In the genomic region with DNA sequence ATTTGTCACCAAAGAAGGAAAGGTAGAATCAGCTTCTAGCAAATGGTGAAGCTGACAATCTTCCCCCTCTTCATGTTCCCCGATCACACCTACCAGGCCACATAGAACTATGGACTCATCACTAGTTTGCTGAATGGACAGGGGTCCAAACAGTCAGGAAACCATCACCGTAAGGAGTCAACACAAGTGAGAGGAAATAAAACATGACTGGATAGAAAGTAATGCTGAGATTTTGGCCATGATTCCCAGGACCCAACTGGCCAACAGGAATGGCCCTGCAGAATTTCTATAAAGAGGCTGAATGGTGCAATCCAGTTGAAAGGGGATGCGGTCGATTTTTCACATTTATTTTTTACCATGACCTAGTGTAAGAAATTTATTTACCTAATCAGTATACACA, we compare ENCODE assay signal across 16 cellular contexts. TPM values are rescaled to one million over a fixed set of nuclear protein-coding genes. Genes with fewer than 3 reads are reported as not detected.
"Had no signal": no experiment of that assay in that cellular context is flagged by ENCODE, and none has a peak within 500 bp of the region (broad histone marks: within the 10 kb centered on the region; RNA-seq: fewer than 3 reads in every experiment).

No MANE protein-coding gene starts in this region.

- ATAC-seq: activated CD8-positive, alpha-beta T cell treated with anti-CD3 and anti-CD28 coated beads, Interleukin-2, amount 10 ng/mL, durations not matched to agents 7 days and 5 days; activated naive CD8-positive, alpha-beta T cell treated with anti-CD3 and anti-CD28 coated beads, Interleukin-2, amount 50 U/mL, for 24 hours; stimulated activated effector memory CD8-positive, alpha-beta T cell treated with anti-CD3 and anti-CD28 coated beads, Interleukin-12 subunit alpha, Interleukin-12 subunit beta, amount 100 ng/mL, for 72 hours; T-helper 17 cell; WTC11 had no signal

- H3K27me3 Mint-ChIP-seq: type B pancreatic cell had no signal

- H3K4me3 Mint-ChIP-seq: activated CD8-positive, alpha-beta T cell treated with anti-CD3 and anti-CD28 coated beads, Interleukin-2, amount 10 ng/mL, durations not matched to agents 7 days and 5 days; activated naive CD8-positive, alpha-beta T cell treated with anti-CD3 and anti-CD28 coated beads, Interleukin-2, amount 50 U/mL, for 24 hours; nephron; stimulated activated effector memory CD8-positive, alpha-beta T cell treated with anti-CD3 and anti-CD28 coated beads, Interleukin-12 subunit alpha, Interleukin-12 subunit beta, amount 100 ng/mL, for 72 hours; T-helper 17 cell; type B pancreatic cell; WTC11 had no signal

- DNase-seq: activated CD4-positive, alpha-beta T cell treated with anti-CD3 and anti-CD28 coated beads for 48 hours; activated CD8-positive, alpha-beta memory T cell treated with anti-CD3 and anti-CD28 coated beads, Interleukin-2, amount 50 U/mL, for 48 hours; activated CD8-positive, alpha-beta T cell treated with anti-CD3 and anti-CD28 coated beads, Interleukin-2, amount 10 ng/mL, durations not matched to agents 7 days and 5 days; activated naive CD8-positive, alpha-beta T cell treated with anti-CD3 and anti-CD28 coated beads, Interleukin-2, amount 50 U/mL, for 24 hours; caudate nucleus; effector memory CD4-positive, alpha-beta T cell; mammary epithelial cell; ovary; retina; T-helper 17 cell had no signal

- H3K4me1 Mint-ChIP-seq: activated naive CD8-positive, alpha-beta T cell treated with anti-CD3 and anti-CD28 coated beads, Interleukin-2, amount 50 U/mL, for 24 hours; stimulated activated effector memory CD8-positive, alpha-beta T cell treated with anti-CD3 and anti-CD28 coated beads, Interleukin-12 subunit alpha, Interleukin-12 subunit beta, amount 100 ng/mL, for 72 hours; T-helper 17 cell; WTC11 had no signal

- H3K4me3 ChIP-seq: ovary, smooth muscle cell had no signal

- H3K27me3 ChIP-seq: ovary had no signal

- H3K27ac Mint-ChIP-seq: activated CD8-positive, alpha-beta T cell treated with anti-CD3 and anti-CD28 coated beads, Interleukin-2, amount 10 ng/mL, durations not matched to agents 7 days and 5 days; activated naive CD8-positive, alpha-beta T cell treated with anti-CD3 and anti-CD28 coated beads, Interleukin-2, amount 50 U/mL, for 24 hours; stimulated activated effector memory CD8-positive, alpha-beta T cell treated with anti-CD3 and anti-CD28 coated beads, Interleukin-12 subunit alpha, Interleukin-12 subunit beta, amount 100 ng/mL, for 72 hours; T-helper 17 cell; type B pancreatic cell; WTC11 had no signal

- H3K27ac ChIP-seq: ovary had no signal

- H3K9me3 Mint-ChIP-seq: activated naive CD8-positive, alpha-beta T cell treated with anti-CD3 and anti-CD28 coated beads, Interleukin-2, amount 50 U/mL, for 24 hours; nephron; stimulated activated effector memory CD8-positive, alpha-beta T cell treated with anti-CD3 and anti-CD28 coated beads, Interleukin-12 subunit alpha, Interleukin-12 subunit beta, amount 100 ng/mL, for 72 hours; WTC11 had no signal

- FAIRE-seq: astrocyte had no signal

- H3K9me3 ChIP-seq: ovary had no signal

- H3K36me3 ChIP-seq: ovary had no signal

- H3K36me3 Mint-ChIP-seq: stimulated activated effector memory CD8-positive, alpha-beta T cell treated with anti-CD3 and anti-CD28 coated beads, Interleukin-12 subunit alpha, Interleukin-12 subunit beta, amount 100 ng/mL, for 72 hours; type B pancreatic cell; WTC11 had no signal

RNA-seq across cellular contexts. Expression of gene DDAH1, which starts 10.7 kb away (rescaled TPM):
- total RNA-seq: T-helper 17 cell had no signal
